In the genomic region with DNA sequence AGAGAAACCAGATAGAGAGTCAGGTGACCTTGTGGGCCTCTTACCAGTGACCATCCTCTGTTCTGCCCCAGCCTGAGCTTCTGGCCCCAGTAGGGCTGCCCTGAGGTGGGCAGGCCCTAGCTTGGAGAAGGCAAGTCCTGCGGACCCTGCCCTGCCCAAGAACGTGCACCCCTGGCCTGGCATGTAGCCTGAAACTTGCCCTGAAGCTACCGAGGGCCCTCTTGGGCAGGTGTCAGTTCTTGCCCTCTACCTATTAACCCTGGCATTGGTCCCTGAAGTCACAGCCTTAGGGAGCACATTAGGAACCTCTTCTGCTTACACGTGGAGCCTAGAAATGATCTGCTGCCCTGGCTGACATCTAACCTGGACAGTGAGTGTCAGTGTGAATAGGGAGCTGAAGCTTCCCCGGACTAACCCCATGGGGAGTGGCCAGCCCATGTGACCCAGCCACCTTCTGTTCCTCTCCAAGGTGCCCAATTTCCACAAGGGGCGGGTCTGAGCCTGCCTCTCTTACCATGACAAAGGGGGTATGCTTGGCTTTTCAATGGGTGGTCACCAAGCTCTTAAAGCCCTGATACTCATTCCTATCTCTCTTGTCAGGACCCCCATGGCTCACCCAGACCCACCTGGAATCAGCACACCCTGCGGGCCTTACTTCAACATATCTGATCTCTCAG, we compare ENCODE assay signal across 13 cellular contexts.
DNase-seq lines count a peak whose midpoint lies in the region; ATAC-seq and TF ChIP-seq lines count a peak whose summit lies in the region.
"Had no signal": no experiment of that assay in that cellular context is flagged by ENCODE, and none has a peak within 500 bp of the region (broad histone marks: within the 10 kb centered on the region; RNA-seq: fewer than 3 reads in every experiment).

No MANE protein-coding gene starts in this region.

- H3K9me2 ChIP-seq in GM23338 (ENCODE audit: insufficient read depth): peaks cover 16% of the 10 kb centered on the region; the same call in 1 of the 2 replicates

- ATAC-seq in GM23338 (peak; percentile 78), omental fat pad (ENCODE audit: low FRiP score) (peak; percentile 11)
- no peak for ATAC-seq in naive thymus-derived CD4-positive, alpha-beta T cell

- peak overlapping the region; percentile 72 for H3K27ac Mint-ChIP-seq in GM23338
- H3K27ac Mint-ChIP-seq in naive thymus-derived CD4-positive, alpha-beta T cell: no peak overlapping the region
- H3K27ac Mint-ChIP-seq in T-helper 2 cell treated with Interferon-gamma antibody and Interleukin-4, amounts not matched to agents 5 μg/mL and 100 μg/mL, for 36 hours: no peak overlapping the region
- no peak overlapping the region for H3K27ac Mint-ChIP-seq in activated naive CD4-positive, alpha-beta T cell treated with anti-CD3 and anti-CD28 coated beads for 36 hours
- H3K27ac Mint-ChIP-seq: CD8-positive, alpha-beta memory T cell had no signal

- no peaks in the 10 kb centered on the region for H4K20me1 ChIP-seq in GM23338 (replicated peaks; ENCODE audit: insufficient read depth)

- H3K4me3 ChIP-seq in GM23338: no peak overlapping the region
- no peak overlapping the region for H3K4me3 ChIP-seq in HUES64 (ENCODE audit: low read length)
- peak overlapping the region; percentile 29; the same call in 1 of the 2 replicates for H3K4me3 ChIP-seq in iPS-20b (ENCODE audit: low read length)
- H3K4me3 ChIP-seq in naive thymus-derived CD4-positive, alpha-beta T cell (ENCODE audit: low read length): no peak overlapping the region

- peaks cover 28% of the 10 kb centered on the region for H3K36me3 Mint-ChIP-seq in GM23338 (ENCODE audit: low read depth)
- no peaks in the 10 kb centered on the region for H3K36me3 Mint-ChIP-seq in naive thymus-derived CD4-positive, alpha-beta T cell
- no peaks in the 10 kb centered on the region for H3K36me3 Mint-ChIP-seq in T-helper 2 cell treated with Interferon-gamma antibody and Interleukin-4, amounts not matched to agents 5 μg/mL and 100 μg/mL, for 36 hours (ENCODE audit: low read depth)
- H3K36me3 Mint-ChIP-seq in activated naive CD4-positive, alpha-beta T cell treated with anti-CD3 and anti-CD28 coated beads for 36 hours (ENCODE audit: low read depth): no peaks in the 10 kb centered on the region
- H3K36me3 Mint-ChIP-seq: CD8-positive, alpha-beta memory T cell had no signal

- H3K9me3 ChIP-seq in HUES64 (ENCODE audit: insufficient read depth, low read depth, low read length) (no peaks in the 10 kb centered on the region), iPS-20b (ENCODE audit: insufficient read depth, low read depth, low read length) (no peaks in the 10 kb centered on the region)
- no peaks in the 10 kb centered on the region for H3K9me3 ChIP-seq in naive thymus-derived CD4-positive, alpha-beta T cell (ENCODE audit: control insufficient read depth in 2 of 3, low read length in 3 of 3)

- peaks cover 22% of the 10 kb centered on the region for H3K4me1 Mint-ChIP-seq in GM23338
- H3K4me1 Mint-ChIP-seq in naive thymus-derived CD4-positive, alpha-beta T cell: peaks cover 0 to 6% (median 0%) of the 10 kb centered on the region in 7 donors
- H3K4me1 Mint-ChIP-seq in T-helper 2 cell treated with Interferon-gamma antibody and Interleukin-4, amounts not matched to agents 5 μg/mL and 100 μg/mL, for 36 hours (ENCODE audit: low read depth): no peaks in the 10 kb centered on the region
- H3K4me1 Mint-ChIP-seq in activated naive CD4-positive, alpha-beta T cell treated with anti-CD3 and anti-CD28 coated beads for 36 hours (ENCODE audit: low read depth): no peaks in the 10 kb centered on the region

- no peaks in the 10 kb centered on the region for H3K27me3 ChIP-seq in GM23338 (ENCODE audit: insufficient read depth)
- peaks cover 5% of the 10 kb centered on the region for H3K27me3 ChIP-seq in HUES64 (ENCODE audit: insufficient read depth, low read length)
- peaks cover 17% of the 10 kb centered on the region for H3K27me3 ChIP-seq in iPS-20b (ENCODE audit: insufficient read depth, low read length)
- no peaks in the 10 kb centered on the region for H3K27me3 ChIP-seq in naive thymus-derived CD4-positive, alpha-beta T cell (ENCODE audit: control insufficient read depth in 2 of 2, insufficient read depth in 2 of 2, low read length in 2 of 2)

- TF ChIP-seq CTCF in GM23338 (conservative IDR thresholded peaks at IDR 0.05; ENCODE audit: low read depth in 2 of 2) (no peak), omental fat pad (IDR thresholded peaks at IDR 0.05) (no peak)

- H3K27ac ChIP-seq in GM23338 (ENCODE audit: low read depth): no peak overlapping the region
- H3K27ac ChIP-seq in HUES64 (ENCODE audit: low read depth, low read length): peak overlapping the region; percentile 50; the same call in 1 of the 2 replicates
- H3K27ac ChIP-seq in iPS-20b (ENCODE audit: low read length): no peak overlapping the region
- no peak overlapping the region for H3K27ac ChIP-seq in naive thymus-derived CD4-positive, alpha-beta T cell (ENCODE audit: low read depth, low read length)
- H3K27ac ChIP-seq: C4-2B had no signal

- no peak overlapping the region for H3K9ac ChIP-seq in HUES64 (ENCODE audit: low read depth, low read length)
- no peak overlapping the region for H3K9ac ChIP-seq in iPS-20b (ENCODE audit: low read depth, low read length)

- H3K36me3 ChIP-seq in GM23338 (ENCODE audit: insufficient read depth): no peaks in the 10 kb centered on the region
- H3K36me3 ChIP-seq in HUES64 (ENCODE audit: insufficient read depth, low read length): no peaks in the 10 kb centered on the region
- H3K36me3 ChIP-seq in iPS-20b (ENCODE audit: insufficient read depth, low read depth, low read length): no peaks in the 10 kb centered on the region
- no peaks in the 10 kb centered on the region for H3K36me3 ChIP-seq in naive thymus-derived CD4-positive, alpha-beta T cell (ENCODE audit: control insufficient read depth in 2 of 3, insufficient read depth in 3 of 3, low read length in 3 of 3)

- POLR2A ChIA-PET in naive thymus-derived CD4-positive, alpha-beta T cell (lab: Charles Lee): no interaction called here

- no peak overlapping the region for H2AFZ ChIP-seq in GM23338

- H3K4me1 ChIP-seq in GM23338 (ENCODE audit: insufficient read depth) (peaks cover 7% of the 10 kb centered on the region; the same call in 1 of the 2 replicates), HUES64 (ENCODE audit: insufficient read depth, low read length) (peaks cover 15% of the 10 kb centered on the region; the same call in 1 of the 2 replicates), iPS-20b (ENCODE audit: insufficient read depth, low read length) (peaks cover 11% of the 10 kb centered on the region)
- no peaks in the 10 kb centered on the region for H3K4me1 ChIP-seq in naive thymus-derived CD4-positive, alpha-beta T cell (ENCODE audit: control insufficient read depth in 2 of 2, insufficient read depth in 2 of 2, low read length in 2 of 2)

- WGBS in HUES64: 44% methylated on average over 7 of the region's 7 CpGs

- no peaks in the 10 kb centered on the region for H3F3A ChIP-seq in GM23338 (replicated peaks; ENCODE audit: low read depth)

- CTCF ChIA-PET in naive thymus-derived CD4-positive, alpha-beta T cell (lab: Charles Lee): no interaction called here
- CTCF ChIA-PET in activated naive CD4-positive, alpha-beta T cell treated with anti-CD3 and anti-CD28 coated beads for 36 hours (lab: Charles Lee): interaction anchor here (1.2 to 3.6 kb wide), 2 partner anchors 11 to 1108 kb away, joined by 4 to 31 read pairs; no protein-coding TSS in a partner anchor

- intact Hi-C loops in naive thymus-derived CD4-positive, alpha-beta T cell (cut with micrococcal nuclease): loop anchor here in 1 of 2 donors (10.0 kb wide), 1 partner anchor 379 kb away; no protein-coding TSS in a partner anchor
- intact Hi-C loops in activated naive CD4-positive, alpha-beta T cell treated with anti-CD3 and anti-CD28 coated beads for 36 hours (cut with micrococcal nuclease): no loop called here

- peak; percentile 55 for DNase-seq in GM23338 (ENCODE audit: low spot score)
- DNase-seq in omental fat pad (ENCODE audit: low spot score): no peak
- no peak for DNase-seq in naive thymus-derived CD4-positive, alpha-beta T cell
- no peak for DNase-seq in T-helper 2 cell treated with Interferon-gamma antibody and Interleukin-4, amounts not matched to agents 5 μg/mL and 100 μg/mL, for 36 hours (ENCODE audit: low spot score)
- no peak for DNase-seq in NOMO-1 (lab: John Stamatoyannopoulos, UW; ENCODE audit: unreplicated experiment in 2 of 2)
- no peak for DNase-seq in activated naive CD4-positive, alpha-beta T cell treated with anti-CD3 and anti-CD28 coated beads for 36 hours
- DNase-seq: CD8-positive, alpha-beta memory T cell; GF-D8; NCI-H1694 treated with DMSO at 0.1 percent for 48 hours; NCI-H2081 treated with DMSO at 0.1 percent for 48 hours had no signal

- peaks cover 10% of the 10 kb centered on the region for H3K27me3 Mint-ChIP-seq in GM23338 (ENCODE audit: insufficient read depth, low read depth, poor library complexity)
- peaks cover 17 to 47% (median 33%) of the 10 kb centered on the region in 5 donors for H3K27me3 Mint-ChIP-seq in naive thymus-derived CD4-positive, alpha-beta T cell
- peaks cover 9% of the 10 kb centered on the region for H3K27me3 Mint-ChIP-seq in T-helper 2 cell treated with Interferon-gamma antibody and Interleukin-4, amounts not matched to agents 5 μg/mL and 100 μg/mL, for 36 hours (ENCODE audit: low read depth)
- peaks cover 31% of the 10 kb centered on the region for H3K27me3 Mint-ChIP-seq in activated naive CD4-positive, alpha-beta T cell treated with anti-CD3 and anti-CD28 coated beads for 36 hours (ENCODE audit: low read depth)

- H3K4me3 Mint-ChIP-seq in GM23338: peak overlapping the region; percentile 42; the same call in 2 of the 3 replicates
- no peak overlapping the region for H3K4me3 Mint-ChIP-seq in naive thymus-derived CD4-positive, alpha-beta T cell
- no peak overlapping the region for H3K4me3 Mint-ChIP-seq in T-helper 2 cell treated with Interferon-gamma antibody and Interleukin-4, amounts not matched to agents 5 μg/mL and 100 μg/mL, for 36 hours
- H3K4me3 Mint-ChIP-seq in activated naive CD4-positive, alpha-beta T cell treated with anti-CD3 and anti-CD28 coated beads for 36 hours: no peak overlapping the region
- H3K4me3 Mint-ChIP-seq: CD8-positive, alpha-beta memory T cell had no signal

- no peaks in the 10 kb centered on the region for H3K79me2 ChIP-seq in GM23338 (replicated peaks; ENCODE audit: insufficient read depth)

- H3K9me3 Mint-ChIP-seq in GM23338: no peaks in the 10 kb centered on the region; the same call in 2 of the 3 replicates
- no peaks in the 10 kb centered on the region for H3K9me3 Mint-ChIP-seq in naive thymus-derived CD4-positive, alpha-beta T cell
- no peaks in the 10 kb centered on the region for H3K9me3 Mint-ChIP-seq in T-helper 2 cell treated with Interferon-gamma antibody and Interleukin-4, amounts not matched to agents 5 μg/mL and 100 μg/mL, for 36 hours
- H3K9me3 Mint-ChIP-seq in activated naive CD4-positive, alpha-beta T cell treated with anti-CD3 and anti-CD28 coated beads for 36 hours: no peaks in the 10 kb centered on the region
- H3K9me3 Mint-ChIP-seq: CD8-positive, alpha-beta memory T cell had no signal

- peak overlapping the region; percentile 66 for H3K4me2 ChIP-seq in GM23338

TF ChIP-seq in GM23338, 12 proteins besides CTCF, POLR2A, EP300 and RAD21 (continues in another document):
- TF ChIP-seq NANOG (IDR thresholded peaks at IDR 0.05; ENCODE audit: borderline replicate concordance) (no peak), EZH2phosphoT487 (IDR thresholded peaks at IDR 0.05; ENCODE audit: unreplicated experiment) (no peak), JUNB (IDR thresholded peaks at IDR 0.05; ENCODE audit: unreplicated experiment) (no peak)
